In genomic region chr6:155155787-155156447, GRCh38 we compare ENCODE assay signal across 13 cellular contexts.
A peak's percentile ranks its signal among the peaks of the same experiment; 100 is the strongest.
DNase-seq lines count a peak whose midpoint lies in the region; ATAC-seq and TF ChIP-seq lines count a peak whose summit lies in the region.
"Had no signal": no experiment of that assay in that cellular context is flagged by ENCODE, and none has a peak within 500 bp of the region (broad histone marks: within the 10 kb centered on the region; RNA-seq: fewer than 3 reads in every experiment).

No MANE protein-coding gene starts in this region.

- H3K79me1 ChIP-seq in neuronal stem cell (ENCODE audit: low read depth, low read length): no peaks in the 10 kb centered on the region

- no peak overlapping the region for H2BK12ac ChIP-seq in neuronal stem cell (ENCODE audit: low read length)

- H3K27me3 ChIP-seq in gastrocnemius medialis: no peaks in the 10 kb centered on the region
- H3K27me3 ChIP-seq in neuronal stem cell (ENCODE audit: control insufficient read depth in 3 of 3, insufficient read depth in 3 of 3, low read depth in 1 of 3, low read length in 3 of 3): peaks cover 0 to 2% (median 0%) of the 10 kb centered on the region in 3 experiments
- no peaks in the 10 kb centered on the region for H3K27me3 ChIP-seq in uterus
- H3K27me3 ChIP-seq: spleen had no signal

- H3K23ac ChIP-seq in neuronal stem cell (ENCODE audit: low read depth, low read length, poor library complexity): no peak overlapping the region

- H3K4me3 ChIP-seq in gastrocnemius medialis (no peak overlapping the region), neuronal stem cell (ENCODE audit: low read length in 2 of 2) (peak overlapping the region in 1 of 2 donors; percentile 3), uterus (no peak overlapping the region)
- H3K4me3 ChIP-seq: spleen had no signal

- H3K18ac ChIP-seq in neuronal stem cell (ENCODE audit: low read length): no peak overlapping the region

- H3K27ac ChIP-seq in gastrocnemius medialis: peak overlapping the region; percentile 75 to 83 (median 81)
- no peak overlapping the region for H3K27ac ChIP-seq in neuronal stem cell (replicated peaks; ENCODE audit: low read length)
- H3K27ac ChIP-seq in uterus: no peak overlapping the region
- H3K27ac ChIP-seq: spleen, WERI-Rb-1 had no signal

- DNase-seq in activated gamma-delta T cell treated with anti-CD3 and anti-CD28 coated beads, Interleukin-2, amount 50 U/mL, for 16 hours (ENCODE audit: low read depth): peak; percentile 9
- DNase-seq in activated gamma-delta T cell (lab: John Stamatoyannopoulos, UW) (no peak), M059J (ENCODE audit: low read depth) (peak; percentile 34), amniotic epithelial cell (ENCODE audit: low read depth) (peak; percentile 28), gastrocnemius medialis (peak; percentile 70 to 85), neuronal stem cell (ENCODE audit: low spot score) (no peak), DMS79 (lab: John Stamatoyannopoulos, UW) (no peak), uterus (no peak)
- DNase-seq: amygdala, mammary epithelial cell, SK-N-SH, spleen, WERI-Rb-1 had no signal

- H2AK5ac ChIP-seq in neuronal stem cell (ENCODE audit: low read depth, low read length): no peak overlapping the region

- in situ Hi-C loops in gastrocnemius medialis (cut with MboI; ENCODE audit: low sequenced_read_pairs in 4 of 4): no loop called here

- H3K9ac ChIP-seq in neuronal stem cell (ENCODE audit: low read depth, low read length, poor library complexity): no peak overlapping the region
- H3K9ac ChIP-seq: SK-N-SH had no signal

- peak; percentile 92 to 97 for ATAC-seq in gastrocnemius medialis

- H3K14ac ChIP-seq in neuronal stem cell (ENCODE audit: low read length): no peak overlapping the region

- no peak overlapping the region for H2BK120ac ChIP-seq in neuronal stem cell (ENCODE audit: low read depth, low read length)

- no peak overlapping the region for H4K91ac ChIP-seq in neuronal stem cell (ENCODE audit: low read depth, low read length, poor library complexity)

- no peak overlapping the region for H2BK15ac ChIP-seq in neuronal stem cell (ENCODE audit: low read length)

- WGBS in neuronal stem cell (ENCODE audit: extremely low coverage in 2 of 2, insufficient read length in 2 of 2, insufficient replicate concordance in 1 of 2), 2 donors: no CpG with 5 or more reads among the region's 10 CpGs

- peaks cover 13 to 25% of the 10 kb centered on the region in 2 donors for H3K4me1 ChIP-seq in gastrocnemius medialis
- peaks cover 0 to 3% of the 10 kb centered on the region in 2 donors for H3K4me1 ChIP-seq in neuronal stem cell (ENCODE audit: control insufficient read depth in 2 of 2, insufficient read depth in 1 of 2, low read depth in 1 of 2, low read length in 2 of 2)
- peaks cover 0 to 3% of the 10 kb centered on the region in 2 donors for H3K4me1 ChIP-seq in uterus

- TF ChIP-seq CTCF in gastrocnemius medialis (IDR thresholded peaks at IDR 0.05 in 4 of 5, conservative IDR thresholded peaks at IDR 0.05 in 1 of 5) (no peak), uterus (IDR thresholded peaks at IDR 0.05) (no peak)

- TF ChIP-seq POLR2A in gastrocnemius medialis (IDR thresholded peaks at IDR 0.05) (peak; percentile 20 to 52), uterus (IDR thresholded peaks at IDR 0.05) (no peak)

- no peak overlapping the region for H3K4me2 ChIP-seq in neuronal stem cell (ENCODE audit: insufficient read depth, low read length, poor library complexity, severe bottlenecking)
- H3K4me2 ChIP-seq: SK-N-SH had no signal

- no peak overlapping the region for H2AFZ ChIP-seq in neuronal stem cell (ENCODE audit: low read length)

- H4K8ac ChIP-seq in neuronal stem cell (ENCODE audit: low read depth, low read length): no peak overlapping the region

- H3K4ac ChIP-seq in neuronal stem cell (ENCODE audit: low read length): no peak overlapping the region

- H2BK5ac ChIP-seq in neuronal stem cell (ENCODE audit: low read length): no peak overlapping the region

- intact Hi-C loops in gastrocnemius medialis (cut with DNase I; ENCODE audit: low total_unique reads) (loop anchor here (5.0 kb wide), 2 partner anchors 49 to 134 kb away; no protein-coding TSS in a partner anchor), uterus (cut with DNase I; ENCODE audit: low total_unique reads) (no loop called here)

- H3K36me3 ChIP-seq in gastrocnemius medialis: no peaks in the 10 kb centered on the region
- H3K36me3 ChIP-seq in neuronal stem cell (replicated peaks in 1 of 2; ENCODE audit: control insufficient read depth in 2 of 2, insufficient read depth in 2 of 2, low read length in 2 of 2): peaks cover 0 to 82% of the 10 kb centered on the region in 2 donors
- H3K36me3 ChIP-seq in uterus: no peaks in the 10 kb centered on the region
- H3K36me3 ChIP-seq: spleen had no signal

- H3K9me3 ChIP-seq in gastrocnemius medialis (no peaks in the 10 kb centered on the region), neuronal stem cell (replicated peaks in 1 of 2; ENCODE audit: control insufficient read depth in 2 of 2, insufficient read depth in 1 of 2, low read depth in 1 of 2, low read length in 2 of 2) (peaks cover 0 to 8% of the 10 kb centered on the region in 2 donors), uterus (no peaks in the 10 kb centered on the region)
- H3K9me3 ChIP-seq: SK-N-SH, spleen had no signal

Comparison
In these comparisons a context has a peak if more than half of its experiments do, and no peak if none do; other contexts are left out.
1. DNase-seq: peak in activated gamma-delta T cell treated with anti-CD3 and anti-CD28 coated beads, Interleukin-2, amount 50 U/mL, for 16 hours (single experiment), M059J (single experiment), amniotic epithelial cell (single experiment) and gastrocnemius medialis (2 of 2); none in activated gamma-delta T cell (single experiment), neuronal stem cell (single experiment), DMS79 (single experiment) and uterus (0 of 2).
2. H3K27ac ChIP-seq: peak in gastrocnemius medialis (4 of 4); none in neuronal stem cell (single experiment) and uterus (0 of 2).
3. POLR2A ChIP-seq: peak in gastrocnemius medialis (2 of 2); none in uterus (0 of 2).